15 cellular contexts compared by ENCODE assay signal in genomic region chr7:30041526-30042269, GRCh38.
"Had no signal": no experiment of that assay in that cellular context is flagged by ENCODE, and none has a peak within 500 bp of the region (broad histone marks: within the 10 kb centered on the region; RNA-seq: fewer than 3 reads in every experiment).

No MANE protein-coding gene starts in this region.

- H3K27me3 Mint-ChIP-seq: natural killer cell treated with Interleukin-12 subunit alpha and Interleukin-12 subunit beta and Interleukin-15 and Interleukin-18, amount 100 ng/mL, for 72 hours; stimulated activated memory B cell treated with anti-CD40 and anti-IgM and Interleukin-4, amounts not matched to agents 10 μg/mL and 1 μg/mL and 100 μg/mL, for 72 hours had no signal

- FAIRE-seq: bronchial epithelial cell had no signal

- H3K27ac Mint-ChIP-seq: activated naive CD4-positive, alpha-beta T cell treated with anti-CD3 and anti-CD28 coated beads for 36 hours; activated naive CD8-positive, alpha-beta T cell treated with anti-CD3 and anti-CD28 coated beads, Interleukin-2, amount 50 U/mL, for 24 hours; activated T-helper 2 cell treated with anti-CD3 and anti-CD28 coated beads, Interferon-gamma antibody, Interleukin-2, Interleukin-4, amounts not matched to agents 10 μg/mL and 5 μg/mL and 100 μg/mL, durations not matched to agents 14 hours and 24 hours and 36 hours; natural killer cell treated with Interleukin-12 subunit alpha and Interleukin-12 subunit beta and Interleukin-15 and Interleukin-18, amount 100 ng/mL, for 72 hours; stimulated activated memory B cell treated with anti-CD40 and anti-IgM and Interleukin-4, amounts not matched to agents 10 μg/mL and 1 μg/mL and 100 μg/mL, for 72 hours had no signal

- H3K9me3 ChIP-seq: ascending aorta, mucosa of descending colon, tibial nerve had no signal

- H3K4me1 ChIP-seq: ascending aorta had no signal

- H3K27me3 ChIP-seq: ascending aorta, tibial nerve had no signal

- H3K9me3 Mint-ChIP-seq: activated naive CD4-positive, alpha-beta T cell treated with anti-CD3 and anti-CD28 coated beads for 36 hours; activated naive CD8-positive, alpha-beta T cell treated with anti-CD3 and anti-CD28 coated beads, Interleukin-2, amount 50 U/mL, for 24 hours; activated T-helper 2 cell treated with anti-CD3 and anti-CD28 coated beads, Interferon-gamma antibody, Interleukin-2, Interleukin-4, amounts not matched to agents 10 μg/mL and 5 μg/mL and 100 μg/mL, durations not matched to agents 14 hours and 24 hours and 36 hours; natural killer cell treated with Interleukin-12 subunit alpha and Interleukin-12 subunit beta and Interleukin-15 and Interleukin-18, amount 100 ng/mL, for 72 hours; stimulated activated memory B cell treated with anti-CD40 and anti-IgM and Interleukin-4, amounts not matched to agents 10 μg/mL and 1 μg/mL and 100 μg/mL, for 72 hours had no signal

- H3K4me1 Mint-ChIP-seq: stimulated activated memory B cell treated with anti-CD40 and anti-IgM and Interleukin-4, amounts not matched to agents 10 μg/mL and 1 μg/mL and 100 μg/mL, for 72 hours had no signal

- H3K4me3 Mint-ChIP-seq: activated naive CD4-positive, alpha-beta T cell treated with anti-CD3 and anti-CD28 coated beads for 36 hours; activated naive CD8-positive, alpha-beta T cell treated with anti-CD3 and anti-CD28 coated beads, Interleukin-2, amount 50 U/mL, for 24 hours; natural killer cell treated with Interleukin-12 subunit alpha and Interleukin-12 subunit beta and Interleukin-15 and Interleukin-18, amount 100 ng/mL, for 72 hours; stimulated activated memory B cell treated with anti-CD40 and anti-IgM and Interleukin-4, amounts not matched to agents 10 μg/mL and 1 μg/mL and 100 μg/mL, for 72 hours had no signal

- DNase-seq: activated CD4-positive, alpha-beta T cell treated with anti-CD3 and anti-CD28 coated beads for 1 hour; activated CD4-positive, alpha-beta T cell treated with anti-CD3 and anti-CD28 coated beads, Interleukin-2, amount 50 U/mL, for 4 hours; activated naive CD4-positive, alpha-beta T cell treated with anti-CD3 and anti-CD28 coated beads for 36 hours; activated naive CD8-positive, alpha-beta T cell treated with anti-CD3 and anti-CD28 coated beads, Interleukin-2, amount 50 U/mL, for 24 hours; islet precursor cell; mucosa of descending colon; nucleus accumbens; stimulated activated CD4-positive, alpha-beta T cell treated with anti-CD3 and anti-CD28 coated beads, Interleukin-2, amount 100 ng/mL, for 48 hours; T1000 had no signal

- H3K4me3 ChIP-seq: ascending aorta, mucosa of descending colon, tibial nerve had no signal

- ATAC-seq: activated naive CD8-positive, alpha-beta T cell treated with anti-CD3 and anti-CD28 coated beads, Interleukin-2, amount 50 U/mL, for 24 hours; mucosa of descending colon; natural killer cell treated with Interleukin-12 subunit alpha and Interleukin-12 subunit beta and Interleukin-15 and Interleukin-18, amount 100 ng/mL, for 72 hours; stimulated activated memory B cell treated with anti-CD40 and anti-IgM and Interleukin-4, amounts not matched to agents 10 μg/mL and 1 μg/mL and 100 μg/mL, for 72 hours had no signal

- H3K27ac ChIP-seq: ascending aorta, tibial nerve had no signal
